Comparison of ENCODE assay signal across 12 cellular contexts in genomic region chr17:18143044-18143936, GRCh38. TPM values are rescaled to one million over a fixed set of nuclear protein-coding genes. Genes with fewer than 3 reads are reported as not detected.
DNase-seq lines count a peak whose midpoint lies in the region; ATAC-seq and TF ChIP-seq lines count a peak whose summit lies in the region.
"Had no signal": no experiment of that assay in that cellular context is flagged by ENCODE, and none has a peak within 500 bp of the region (broad histone marks: within the 10 kb centered on the region; RNA-seq: fewer than 3 reads in every experiment).

No MANE protein-coding gene starts in this region.

- H3K4me3 Mint-ChIP-seq in activated T-helper 17 cell treated with anti-CD3 and anti-CD28 coated beads, Interleukin-2, amount 50 U/mL, for 72 hours, result no peak overlapping the region
- H3K4me3 Mint-ChIP-seq: activated CD4-positive, alpha-beta memory T cell treated with anti-CD3 and anti-CD28 coated beads, Interleukin-2, amount 10 ng/mL, durations not matched to agents 7 days and 5 days; nephron had no signal

- in situ Hi-C loops in SK-MEL-5 (cut with HindIII; ENCODE audit: low pct_unique_long_range_greater_than_20kb, low sequenced_read_pairs), result no loop called here

- no peaks in the 10 kb centered on the region for H3K4me1 Mint-ChIP-seq in activated T-helper 17 cell treated with anti-CD3 and anti-CD28 coated beads, Interleukin-2, amount 50 U/mL, for 72 hours

- DNase-seq in BJ (ENCODE audit: low read depth) (no peak), GM20000 (ENCODE audit: low spot score) (peak; percentile 50), SK-MEL-5 (ENCODE audit: low read depth, low spot score) (peak; percentile 60), iPS-NIHi11 (ENCODE audit: low spot score) (peak; percentile 64), hippocampal formation (lab: John Stamatoyannopoulos, UW) (no peak), globus pallidus (ENCODE audit: low spot score) (no peak), activated gamma-delta T cell (lab: John Stamatoyannopoulos, UW) (no peak)
- DNase-seq: activated CD4-positive, alpha-beta memory T cell treated with anti-CD3 and anti-CD28 coated beads, Interleukin-2, amount 10 ng/mL, durations not matched to agents 7 days and 5 days; dorsolateral prefrontal cortex; NCI-H226 had no signal

- CTCF ChIA-PET in BJ (lab: Yijun Ruan, JAX), result interaction anchor here (0.7 to 2.3 kb wide), 7 partner anchors 10 to 83 kb away, joined by 3 to 9 read pairs (median 5); no protein-coding TSS in a partner anchor

- POLR2A ChIA-PET in BJ (lab: Charles Lee), result no interaction called here

- H3K27me3 ChIP-seq in BJ (ENCODE audit: control insufficient read depth, insufficient read depth, low read length), result no peaks in the 10 kb centered on the region
- H3K27me3 ChIP-seq: dorsolateral prefrontal cortex had no signal

- TF ChIP-seq CTCF in BJ (IDR thresholded peaks at IDR 0.05; ENCODE audit: insufficient read depth, low read depth, low read length), result peak; percentile 39
- peak; percentile 26 for TF ChIP-seq CTCF in GM20000 (IDR thresholded peaks at IDR 0.05; ENCODE audit: extremely low read depth, missing control alignments)

- no peaks in the 10 kb centered on the region for H3K36me3 ChIP-seq in BJ (ENCODE audit: control insufficient read depth, insufficient read depth, low read length)

- no peaks in the 10 kb centered on the region for H3K36me3 Mint-ChIP-seq in activated T-helper 17 cell treated with anti-CD3 and anti-CD28 coated beads, Interleukin-2, amount 50 U/mL, for 72 hours (ENCODE audit: low read depth)

- no peak overlapping the region for H3K27ac Mint-ChIP-seq in activated T-helper 17 cell treated with anti-CD3 and anti-CD28 coated beads, Interleukin-2, amount 50 U/mL, for 72 hours
- H3K27ac Mint-ChIP-seq: activated CD4-positive, alpha-beta memory T cell treated with anti-CD3 and anti-CD28 coated beads, Interleukin-2, amount 10 ng/mL, durations not matched to agents 7 days and 5 days; nephron had no signal

- no peak overlapping the region for H3K4me3 ChIP-seq in BJ (ENCODE audit: low read depth, low read length)
- H3K4me3 ChIP-seq: dorsolateral prefrontal cortex had no signal

- no peak for ATAC-seq in activated T-helper 17 cell treated with anti-CD3 and anti-CD28 coated beads, Interleukin-2, amount 50 U/mL, for 72 hours (replicated peaks)

- no peaks in the 10 kb centered on the region for H3K27me3 Mint-ChIP-seq in activated T-helper 17 cell treated with anti-CD3 and anti-CD28 coated beads, Interleukin-2, amount 50 U/mL, for 72 hours

- no peaks in the 10 kb centered on the region for H3K9me3 Mint-ChIP-seq in activated T-helper 17 cell treated with anti-CD3 and anti-CD28 coated beads, Interleukin-2, amount 50 U/mL, for 72 hours
- H3K9me3 Mint-ChIP-seq: activated CD4-positive, alpha-beta memory T cell treated with anti-CD3 and anti-CD28 coated beads, Interleukin-2, amount 10 ng/mL, durations not matched to agents 7 days and 5 days; nephron had no signal

RNA-seq across cellular contexts. Expression of gene MYO15A, which starts 34.7 kb away (rescaled TPM):
- polyA plus RNA-seq in BJ (2011; rRNA removed), result 0.58 and 1.0 TPM in 2 replicates
- 0.62 and 2.2 TPM in 2 replicates for polyA minus RNA-seq in BJ (2011; rRNA and poly(A)+ RNA removed)
- 0.08 and 0.16 TPM in 2 replicates for total RNA-seq in SK-MEL-5 (2014; rRNA removed; shearing (Covaris generic))
- 0.30 and 0.43 TPM in 2 replicates for polyA plus RNA-seq in SK-MEL-5 (2015; cell fraction: cytosol; rRNA removed)
- 1.8 and 3.6 TPM in 2 replicates for polyA plus RNA-seq in SK-MEL-5 (2015; cell fraction: nucleus; rRNA removed)
- total RNA-seq in activated T-helper 17 cell treated with anti-CD3 and anti-CD28 coated beads, Interleukin-2, amount 50 U/mL, for 72 hours, result 1 to 10 TPM; 1.0 to 6.0 TPM

RNA-seq across cellular contexts. Expression of gene ALKBH5, which starts 40.3 kb away (rescaled TPM):
- polyA plus RNA-seq in BJ (2011; rRNA removed), result 92.4 and 97.5 TPM in 2 replicates
- 112 and 160 TPM in 2 replicates for polyA minus RNA-seq in BJ (2011; rRNA and poly(A)+ RNA removed)
- 85.5 and 97.6 TPM in 2 replicates for total RNA-seq in SK-MEL-5 (2014; rRNA removed; shearing (Covaris generic))
- polyA plus RNA-seq in SK-MEL-5 (2015; cell fraction: cytosol; rRNA removed), result 99.1 and 105 TPM in 2 replicates
- 19.7 and 21.3 TPM in 2 replicates for polyA plus RNA-seq in SK-MEL-5 (2015; cell fraction: nucleus; rRNA removed)
- 100 to 1,000 TPM; 161 to 255 TPM for total RNA-seq in activated T-helper 17 cell treated with anti-CD3 and anti-CD28 coated beads, Interleukin-2, amount 50 U/mL, for 72 hours

RNA-seq across cellular contexts. Expression of gene DRG2, which starts 55.5 kb away (rescaled TPM):
- 28.8 and 36.4 TPM in 2 replicates for polyA plus RNA-seq in BJ (2011; rRNA removed)
- polyA minus RNA-seq in BJ (2011; rRNA and poly(A)+ RNA removed), result 28.4 and 38.4 TPM in 2 replicates
- 43.0 and 44.2 TPM in 2 replicates for total RNA-seq in SK-MEL-5 (2014; rRNA removed; shearing (Covaris generic))
- 47.7 and 53.2 TPM in 2 replicates for polyA plus RNA-seq in SK-MEL-5 (2015; cell fraction: cytosol; rRNA removed)
- 194 and 213 TPM in 2 replicates for polyA plus RNA-seq in SK-MEL-5 (2015; cell fraction: nucleus; rRNA removed)
- 10 to 100 TPM; 33.8 to 64.7 TPM for total RNA-seq in activated T-helper 17 cell treated with anti-CD3 and anti-CD28 coated beads, Interleukin-2, amount 50 U/mL, for 72 hours

Comparison
In these comparisons a context has a peak if more than half of its experiments do, and no peak if none do; other contexts are left out.
1. DNase-seq: peak in GM20000 (single experiment), SK-MEL-5 (single experiment) and iPS-NIHi11 (single experiment); none in BJ (single experiment), hippocampal formation (0 of 2), globus pallidus (single experiment) and activated gamma-delta T cell (single experiment).